20 cellular contexts compared by ENCODE assay signal in the genomic region with DNA sequence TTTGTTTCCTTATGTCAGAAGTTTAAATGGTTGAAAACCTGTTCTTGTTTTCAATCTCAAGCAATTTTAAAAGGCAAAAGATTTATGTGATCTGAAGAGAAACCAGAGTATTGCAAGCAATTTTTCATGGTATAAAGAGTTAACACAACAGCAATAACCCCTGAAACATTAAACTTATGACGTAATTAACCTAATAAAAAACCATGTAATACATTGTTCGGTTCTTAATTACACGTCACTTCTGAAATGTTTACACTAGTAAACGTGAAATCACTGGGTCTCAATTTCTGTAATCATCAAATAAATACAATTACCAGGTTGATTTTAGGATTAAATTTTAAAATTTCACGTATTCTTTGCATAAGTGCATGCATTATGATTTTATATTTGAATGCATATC.
DNase-seq lines count a peak whose midpoint lies in the region; ATAC-seq, FAIRE-seq and TF ChIP-seq lines count a peak whose summit lies in the region.
"Had no signal": no experiment of that assay in that cellular context is flagged by ENCODE, and none has a peak within 500 bp of the region (broad histone marks: within the 10 kb centered on the region; RNA-seq: fewer than 3 reads in every experiment).

No MANE protein-coding gene starts in this region.

- no peak overlapping the region for H3K18ac ChIP-seq in mesenchymal stem cell (ENCODE audit: low read depth in 1 of 2, low read length in 2 of 2)

- TF ChIP-seq CTCF in HEK293 (tag by site-specific recombination; IDR thresholded peaks at IDR 0.05) = no peak
- TF ChIP-seq CTCF in pancreas (IDR thresholded peaks at IDR 0.05) = no peak

- H3K4ac ChIP-seq in mesenchymal stem cell (ENCODE audit: low read depth in 1 of 2, low read length in 2 of 2) = no peak overlapping the region

- peak; percentile 71 for FAIRE-seq in pancreas (lab: Jason Lieb, UNC)
- FAIRE-seq: D721Med, G401.6, GM12891, GM19239 had no signal

- H3K79me1 ChIP-seq in mesenchymal stem cell (replicated peaks; ENCODE audit: low read length, poor library complexity, severe bottlenecking) = no peaks in the 10 kb centered on the region

- no peak overlapping the region for H3K27ac ChIP-seq in HEK293 (ENCODE audit: extremely low read depth, low read depth, low read length)
- H3K27ac ChIP-seq in pancreas = no peak overlapping the region
- H3K27ac ChIP-seq in mesenchymal stem cell (ENCODE audit: low read length, poor library complexity, severe bottlenecking) = no peak overlapping the region
- H3K27ac ChIP-seq: 22Rv1; A549; BLaER1 treated with 17β-estradiol and CSF1 and Interleukin-3, amounts not matched to agents 10 nM and 100 nM; C4-2B had no signal

- H3K4me1 ChIP-seq in HEK293 (ENCODE audit: control insufficient read depth, insufficient read depth, low read length) (no peaks in the 10 kb centered on the region), pancreas (no peaks in the 10 kb centered on the region), mesenchymal stem cell (ENCODE audit: control insufficient read depth, insufficient read depth, low read depth, low read length) (no peaks in the 10 kb centered on the region)
- H3K4me1 ChIP-seq: A549; BLaER1 treated with 17β-estradiol and CSF1 and Interleukin-3, amounts not matched to agents 10 nM and 100 nM; Caco-2 had no signal

- peak; percentile 2 for DNase-seq in NCI-H748 (lab: John Stamatoyannopoulos, UW; ENCODE audit: unreplicated experiment)
- no peak for DNase-seq in NCI-H748 treated with DMSO at 0.1 percent for 48 hours (lab: John Stamatoyannopoulos, UW)
- DNase-seq in pancreas = no peak
- no peak for DNase-seq in mesenchymal stem cell
- DNase-seq: AML-193; Caco-2; Calu3; CD4-positive, alpha-beta T cell; CD8-positive, alpha-beta T cell; DMS79 treated with DMSO at 0.1 percent for 48 hours; GF-D8 had no signal

- WGBS in pancreas, 2 donors = 26 to 37% methylated on average over 5 of the region's 5 CpGs
- 75% methylated on average over 2 of the region's 5 CpGs for WGBS in mesenchymal stem cell

- no peak overlapping the region for H3K4me2 ChIP-seq in mesenchymal stem cell (ENCODE audit: low read length, poor library complexity, severe bottlenecking)
- H3K4me2 ChIP-seq: A549; BLaER1 treated with 17β-estradiol and CSF1 and Interleukin-3, amounts not matched to agents 10 nM and 100 nM had no signal

- H3K9me3 ChIP-seq in HEK293 (ENCODE audit: control insufficient read depth, insufficient read depth, low read depth, low read length) = no peaks in the 10 kb centered on the region
- no peaks in the 10 kb centered on the region for H3K9me3 ChIP-seq in pancreas
- H3K9me3 ChIP-seq in mesenchymal stem cell (ENCODE audit: control insufficient read depth, low read length) = peaks cover 24% of the 10 kb centered on the region
- H3K9me3 ChIP-seq: A549; BLaER1 treated with 17β-estradiol and CSF1 and Interleukin-3, amounts not matched to agents 10 nM and 100 nM; Caco-2 had no signal

- H3K36me3 ChIP-seq in HEK293 (ENCODE audit: control insufficient read depth in 2 of 2, insufficient read depth in 1 of 2, low read length in 2 of 2) = no peaks in the 10 kb centered on the region
- H3K36me3 ChIP-seq in pancreas = no peaks in the 10 kb centered on the region
- H3K36me3 ChIP-seq in mesenchymal stem cell (ENCODE audit: control insufficient read depth in 1 of 2, insufficient read depth in 2 of 2, low read depth in 1 of 2, low read length in 2 of 2) = no peaks in the 10 kb centered on the region
- H3K36me3 ChIP-seq: BLaER1 treated with 17β-estradiol and CSF1 and Interleukin-3, amounts not matched to agents 10 nM and 100 nM had no signal

- H3K9ac ChIP-seq in mesenchymal stem cell (ENCODE audit: low read length) = no peak overlapping the region
- H3K9ac ChIP-seq: BLaER1 treated with 17β-estradiol and CSF1 and Interleukin-3, amounts not matched to agents 10 nM and 100 nM had no signal

- no peak overlapping the region for H3K23ac ChIP-seq in mesenchymal stem cell (ENCODE audit: low read length in 2 of 2)

- no peak overlapping the region for H4K91ac ChIP-seq in mesenchymal stem cell (ENCODE audit: low read length)

- no peak overlapping the region for H4K8ac ChIP-seq in mesenchymal stem cell (ENCODE audit: low read length)

- H3K27me3 ChIP-seq in pancreas (no peaks in the 10 kb centered on the region), mesenchymal stem cell (ENCODE audit: control insufficient read depth in 1 of 2, insufficient read depth in 1 of 2, low read length in 2 of 2) (no peaks in the 10 kb centered on the region)
- H3K27me3 ChIP-seq: BLaER1 treated with 17β-estradiol and CSF1 and Interleukin-3, amounts not matched to agents 10 nM and 100 nM had no signal

- H2BK12ac ChIP-seq in mesenchymal stem cell (ENCODE audit: low read length in 2 of 2) = no peak overlapping the region

- intact Hi-C loops in pancreas (cut with DNase I) = no loop called here

- no peak overlapping the region for H3K14ac ChIP-seq in mesenchymal stem cell (ENCODE audit: low read length in 2 of 2)

- no peak overlapping the region for H2BK15ac ChIP-seq in mesenchymal stem cell (ENCODE audit: low read depth, poor library complexity, severe bottlenecking)

- POLR2A ChIA-PET in HEK293 (lab: Yijun Ruan, JAX) = no interaction called here

- no peak for ATAC-seq in pancreas
- ATAC-seq: A549; CD8-positive, alpha-beta T cell had no signal

- H3K4me3 ChIP-seq in HEK293 (ENCODE audit: low read depth, low read length) (no peak overlapping the region), pancreas (no peak overlapping the region), mesenchymal stem cell (ENCODE audit: insufficient read depth in 1 of 2, low read depth in 1 of 2, low read length in 2 of 2) (no peak overlapping the region)
- H3K4me3 ChIP-seq: A549; BLaER1 treated with 17β-estradiol and CSF1 and Interleukin-3, amounts not matched to agents 10 nM and 100 nM had no signal

- H2BK5ac ChIP-seq in mesenchymal stem cell (ENCODE audit: low read depth, low read length, poor library complexity, severe bottlenecking) = no peak overlapping the region

- no peak overlapping the region for H2AK5ac ChIP-seq in mesenchymal stem cell (ENCODE audit: low read length, severe bottlenecking)

- no peak overlapping the region for H2BK120ac ChIP-seq in mesenchymal stem cell (ENCODE audit: low read depth, low read length)

- CTCF ChIA-PET in HEK293 (lab: Yijun Ruan, JAX) = no interaction called here

- H2AFZ ChIP-seq in mesenchymal stem cell (ENCODE audit: low read depth, low read length) = no peak overlapping the region

TF ChIP-seq in HEK293, 187 proteins besides CTCF, POLR2A, EP300 and RAD21:
- TF ChIP-seq ZFHX2 (tag by site-specific recombination; conservative IDR thresholded peaks at IDR 0.05) (no peak), ZNF514 (tag by site-specific recombination; IDR thresholded peaks at IDR 0.05) (no peak), ZNF560 (tag by site-specific recombination; IDR thresholded peaks at IDR 0.05; ENCODE audit: borderline replicate concordance) (no peak), ZNF16 (tag by site-specific recombination; IDR thresholded peaks at IDR 0.05; ENCODE audit: low read depth) (no peak), ZBTB21 (tag by site-specific recombination; IDR thresholded peaks at IDR 0.05) (no peak), ZNF48 (tag by site-specific recombination; IDR thresholded peaks at IDR 0.05) (no peak)
- TF ChIP-seq, protein P1, sequence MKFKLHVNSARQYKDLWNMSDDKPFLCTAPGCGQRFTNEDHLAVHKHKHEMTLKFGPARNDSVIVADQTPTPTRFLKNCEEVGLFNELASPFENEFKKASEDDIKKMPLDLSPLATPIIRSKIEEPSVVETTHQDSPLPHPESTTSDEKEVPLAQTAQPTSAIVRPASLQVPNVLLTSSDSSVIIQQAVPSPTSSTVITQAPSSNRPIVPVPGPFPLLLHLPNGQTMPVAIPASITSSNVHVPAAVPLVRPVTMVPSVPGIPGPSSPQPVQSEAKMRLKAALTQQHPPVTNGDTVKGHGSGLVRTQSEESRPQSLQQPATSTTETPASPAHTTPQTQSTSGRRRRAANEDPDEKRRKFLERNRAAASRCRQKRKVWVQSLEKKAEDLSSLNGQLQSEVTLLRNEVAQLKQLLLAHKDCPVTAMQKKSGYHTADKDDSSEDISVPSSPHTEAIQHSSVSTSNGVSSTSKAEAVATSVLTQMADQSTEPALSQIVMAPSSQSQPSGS (tag by site-specific recombination; IDR thresholded peaks at IDR 0.05; ENCODE audit: low read depth) = peak; percentile 50; the same call in 1 of the 2 replicates
TF ChIP-seq in HEK293: peak in this region for 1.
